In the genomic region with DNA sequence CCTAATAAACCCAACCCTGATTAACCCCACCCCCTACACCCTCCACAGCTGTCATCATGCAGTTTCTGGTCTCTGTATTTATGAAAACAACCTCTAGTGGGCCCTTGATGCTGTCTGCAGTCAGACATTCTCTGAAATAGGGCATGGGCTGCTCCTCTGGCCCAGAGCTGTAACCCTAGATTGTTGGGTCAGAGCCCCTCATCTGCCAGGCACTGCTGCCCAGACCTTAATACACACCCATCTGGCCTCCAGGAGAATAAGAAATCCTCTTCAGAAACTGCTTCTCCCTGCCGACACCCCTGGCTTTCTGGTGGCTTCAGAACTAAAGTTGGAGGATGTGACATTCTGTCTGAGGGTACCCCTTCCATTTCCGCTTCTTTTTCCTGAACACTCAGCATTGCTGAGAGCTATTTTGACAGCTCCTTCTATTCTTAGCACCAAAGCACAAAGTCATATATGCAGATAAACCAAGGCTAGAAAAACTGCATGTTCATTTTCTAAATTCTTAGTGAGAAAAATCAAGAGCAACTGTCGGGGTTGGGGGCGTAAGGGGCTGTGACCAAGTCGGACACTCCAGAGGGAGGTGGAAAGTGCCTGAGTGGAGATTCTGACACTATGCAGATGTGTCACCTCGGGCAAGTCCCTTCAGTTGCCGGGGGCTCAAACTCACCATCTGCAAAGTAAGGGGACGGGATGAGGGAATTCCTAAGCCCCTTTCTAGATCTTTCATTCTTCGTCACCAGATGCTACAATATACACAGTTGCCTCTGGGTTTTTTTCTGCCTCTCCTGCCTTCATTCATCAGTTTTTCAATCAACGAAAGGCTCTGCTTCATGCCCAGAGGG, we compare ENCODE assay signal across 1 cellular context.
TF ChIP-seq lines count a peak whose summit lies in the region.

No MANE protein-coding gene starts in this region.

TF ChIP-seq in WTC11, 78 proteins besides CTCF, POLR2A, EP300 and RAD21 (continued from another document):
- TF ChIP-seq, protein P1, sequence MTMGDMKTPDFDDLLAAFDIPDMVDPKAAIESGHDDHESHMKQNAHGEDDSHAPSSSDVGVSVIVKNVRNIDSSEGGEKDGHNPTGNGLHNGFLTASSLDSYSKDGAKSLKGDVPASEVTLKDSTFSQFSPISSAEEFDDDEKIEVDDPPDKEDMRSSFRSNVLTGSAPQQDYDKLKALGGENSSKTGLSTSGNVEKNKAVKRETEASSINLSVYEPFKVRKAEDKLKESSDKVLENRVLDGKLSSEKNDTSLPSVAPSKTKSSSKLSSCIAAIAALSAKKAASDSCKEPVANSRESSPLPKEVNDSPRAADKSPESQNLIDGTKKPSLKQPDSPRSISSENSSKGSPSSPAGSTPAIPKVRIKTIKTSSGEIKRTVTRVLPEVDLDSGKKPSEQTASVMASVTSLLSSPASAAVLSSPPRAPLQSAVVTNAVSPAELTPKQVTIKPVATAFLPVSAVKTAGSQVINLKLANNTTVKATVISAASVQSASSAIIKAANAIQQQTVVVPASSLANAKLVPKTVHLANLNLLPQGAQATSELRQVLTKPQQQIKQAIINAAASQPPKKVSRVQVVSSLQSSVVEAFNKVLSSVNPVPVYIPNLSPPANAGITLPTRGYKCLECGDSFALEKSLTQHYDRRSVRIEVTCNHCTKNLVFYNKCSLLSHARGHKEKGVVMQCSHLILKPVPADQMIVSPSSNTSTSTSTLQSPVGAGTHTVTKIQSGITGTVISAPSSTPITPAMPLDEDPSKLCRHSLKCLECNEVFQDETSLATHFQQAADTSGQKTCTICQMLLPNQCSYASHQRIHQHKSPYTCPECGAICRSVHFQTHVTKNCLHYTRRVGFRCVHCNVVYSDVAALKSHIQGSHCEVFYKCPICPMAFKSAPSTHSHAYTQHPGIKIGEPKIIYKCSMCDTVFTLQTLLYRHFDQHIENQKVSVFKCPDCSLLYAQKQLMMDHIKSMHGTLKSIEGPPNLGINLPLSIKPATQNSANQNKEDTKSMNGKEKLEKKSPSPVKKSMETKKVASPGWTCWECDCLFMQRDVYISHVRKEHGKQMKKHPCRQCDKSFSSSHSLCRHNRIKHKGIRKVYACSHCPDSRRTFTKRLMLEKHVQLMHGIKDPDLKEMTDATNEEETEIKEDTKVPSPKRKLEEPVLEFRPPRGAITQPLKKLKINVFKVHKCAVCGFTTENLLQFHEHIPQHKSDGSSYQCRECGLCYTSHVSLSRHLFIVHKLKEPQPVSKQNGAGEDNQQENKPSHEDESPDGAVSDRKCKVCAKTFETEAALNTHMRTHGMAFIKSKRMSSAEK (CRISPR knock-in tag; IDR thresholded peaks at IDR 0.05; ENCODE audit: borderline replicate concordance), result no peak
- TF ChIP-seq HMGA2 (CRISPR knock-in tag; IDR thresholded peaks at IDR 0.05), result no peak
- no peak for TF ChIP-seq TP53 (CRISPR knock-in tag; IDR thresholded peaks at IDR 0.05)
- TF ChIP-seq, protein P2, sequence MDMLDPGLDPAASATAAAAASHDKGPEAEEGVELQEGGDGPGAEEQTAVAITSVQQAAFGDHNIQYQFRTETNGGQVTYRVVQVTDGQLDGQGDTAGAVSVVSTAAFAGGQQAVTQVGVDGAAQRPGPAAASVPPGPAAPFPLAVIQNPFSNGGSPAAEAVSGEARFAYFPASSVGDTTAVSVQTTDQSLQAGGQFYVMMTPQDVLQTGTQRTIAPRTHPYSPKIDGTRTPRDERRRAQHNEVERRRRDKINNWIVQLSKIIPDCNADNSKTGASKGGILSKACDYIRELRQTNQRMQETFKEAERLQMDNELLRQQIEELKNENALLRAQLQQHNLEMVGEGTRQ (CRISPR knock-in tag; IDR thresholded peaks at IDR 0.05), result no peak
- no peak for TF ChIP-seq ZNF232 (CRISPR knock-in tag; IDR thresholded peaks at IDR 0.05)
- no peak for TF ChIP-seq EMX1 (CRISPR knock-in tag; IDR thresholded peaks at IDR 0.05)
- TF ChIP-seq, protein P3, sequence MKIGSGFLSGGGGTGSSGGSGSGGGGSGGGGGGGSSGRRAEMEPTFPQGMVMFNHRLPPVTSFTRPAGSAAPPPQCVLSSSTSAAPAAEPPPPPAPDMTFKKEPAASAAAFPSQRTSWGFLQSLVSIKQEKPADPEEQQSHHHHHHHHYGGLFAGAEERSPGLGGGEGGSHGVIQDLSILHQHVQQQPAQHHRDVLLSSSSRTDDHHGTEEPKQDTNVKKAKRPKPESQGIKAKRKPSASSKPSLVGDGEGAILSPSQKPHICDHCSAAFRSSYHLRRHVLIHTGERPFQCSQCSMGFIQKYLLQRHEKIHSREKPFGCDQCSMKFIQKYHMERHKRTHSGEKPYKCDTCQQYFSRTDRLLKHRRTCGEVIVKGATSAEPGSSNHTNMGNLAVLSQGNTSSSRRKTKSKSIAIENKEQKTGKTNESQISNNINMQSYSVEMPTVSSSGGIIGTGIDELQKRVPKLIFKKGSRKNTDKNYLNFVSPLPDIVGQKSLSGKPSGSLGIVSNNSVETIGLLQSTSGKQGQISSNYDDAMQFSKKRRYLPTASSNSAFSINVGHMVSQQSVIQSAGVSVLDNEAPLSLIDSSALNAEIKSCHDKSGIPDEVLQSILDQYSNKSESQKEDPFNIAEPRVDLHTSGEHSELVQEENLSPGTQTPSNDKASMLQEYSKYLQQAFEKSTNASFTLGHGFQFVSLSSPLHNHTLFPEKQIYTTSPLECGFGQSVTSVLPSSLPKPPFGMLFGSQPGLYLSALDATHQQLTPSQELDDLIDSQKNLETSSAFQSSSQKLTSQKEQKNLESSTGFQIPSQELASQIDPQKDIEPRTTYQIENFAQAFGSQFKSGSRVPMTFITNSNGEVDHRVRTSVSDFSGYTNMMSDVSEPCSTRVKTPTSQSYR (CRISPR knock-in tag; IDR thresholded peaks at IDR 0.05), result no peak
- TF ChIP-seq FOXK1 (CRISPR knock-in tag; IDR thresholded peaks at IDR 0.05), result no peak
- TF ChIP-seq, protein P4, sequence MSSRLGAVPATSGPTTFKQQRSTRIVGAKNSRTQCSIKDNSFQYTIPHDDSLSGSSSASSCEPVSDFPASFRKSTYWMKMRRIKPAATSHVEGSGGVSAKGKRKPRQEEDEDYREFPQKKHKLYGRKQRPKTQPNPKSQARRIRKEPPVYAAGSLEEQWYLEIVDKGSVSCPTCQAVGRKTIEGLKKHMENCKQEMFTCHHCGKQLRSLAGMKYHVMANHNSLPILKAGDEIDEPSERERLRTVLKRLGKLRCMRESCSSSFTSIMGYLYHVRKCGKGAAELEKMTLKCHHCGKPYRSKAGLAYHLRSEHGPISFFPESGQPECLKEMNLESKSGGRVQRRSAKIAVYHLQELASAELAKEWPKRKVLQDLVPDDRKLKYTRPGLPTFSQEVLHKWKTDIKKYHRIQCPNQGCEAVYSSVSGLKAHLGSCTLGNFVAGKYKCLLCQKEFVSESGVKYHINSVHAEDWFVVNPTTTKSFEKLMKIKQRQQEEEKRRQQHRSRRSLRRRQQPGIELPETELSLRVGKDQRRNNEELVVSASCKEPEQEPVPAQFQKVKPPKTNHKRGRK (CRISPR knock-in tag; IDR thresholded peaks at IDR 0.05; ENCODE audit: borderline replicate concordance), result no peak
- no peak for TF ChIP-seq TCF7 (CRISPR knock-in tag; IDR thresholded peaks at IDR 0.05; ENCODE audit: low read depth)
- no peak for TF ChIP-seq ZNF396 (CRISPR knock-in tag; IDR thresholded peaks at IDR 0.05; ENCODE audit: borderline replicate concordance)
- no peak for TF ChIP-seq CREM (CRISPR knock-in tag; IDR thresholded peaks at IDR 0.05)
- TF ChIP-seq, protein P5, sequence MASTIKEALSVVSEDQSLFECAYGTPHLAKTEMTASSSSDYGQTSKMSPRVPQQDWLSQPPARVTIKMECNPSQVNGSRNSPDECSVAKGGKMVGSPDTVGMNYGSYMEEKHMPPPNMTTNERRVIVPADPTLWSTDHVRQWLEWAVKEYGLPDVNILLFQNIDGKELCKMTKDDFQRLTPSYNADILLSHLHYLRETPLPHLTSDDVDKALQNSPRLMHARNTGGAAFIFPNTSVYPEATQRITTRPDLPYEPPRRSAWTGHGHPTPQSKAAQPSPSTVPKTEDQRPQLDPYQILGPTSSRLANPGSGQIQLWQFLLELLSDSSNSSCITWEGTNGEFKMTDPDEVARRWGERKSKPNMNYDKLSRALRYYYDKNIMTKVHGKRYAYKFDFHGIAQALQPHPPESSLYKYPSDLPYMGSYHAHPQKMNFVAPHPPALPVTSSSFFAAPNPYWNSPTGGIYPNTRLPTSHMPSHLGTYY (CRISPR knock-in tag; IDR thresholded peaks at IDR 0.05), result no peak
- no peak for TF ChIP-seq NR2C2 (CRISPR knock-in tag; IDR thresholded peaks at IDR 0.05)
- TF ChIP-seq, protein P6, sequence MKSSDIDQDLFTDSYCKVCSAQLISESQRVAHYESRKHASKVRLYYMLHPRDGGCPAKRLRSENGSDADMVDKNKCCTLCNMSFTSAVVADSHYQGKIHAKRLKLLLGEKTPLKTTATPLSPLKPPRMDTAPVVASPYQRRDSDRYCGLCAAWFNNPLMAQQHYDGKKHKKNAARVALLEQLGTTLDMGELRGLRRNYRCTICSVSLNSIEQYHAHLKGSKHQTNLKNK (CRISPR knock-in tag; IDR thresholded peaks at IDR 0.05), result no peak
- TF ChIP-seq NR1H2 (CRISPR knock-in tag; IDR thresholded peaks at IDR 0.05), result no peak
- TF ChIP-seq, protein P7, sequence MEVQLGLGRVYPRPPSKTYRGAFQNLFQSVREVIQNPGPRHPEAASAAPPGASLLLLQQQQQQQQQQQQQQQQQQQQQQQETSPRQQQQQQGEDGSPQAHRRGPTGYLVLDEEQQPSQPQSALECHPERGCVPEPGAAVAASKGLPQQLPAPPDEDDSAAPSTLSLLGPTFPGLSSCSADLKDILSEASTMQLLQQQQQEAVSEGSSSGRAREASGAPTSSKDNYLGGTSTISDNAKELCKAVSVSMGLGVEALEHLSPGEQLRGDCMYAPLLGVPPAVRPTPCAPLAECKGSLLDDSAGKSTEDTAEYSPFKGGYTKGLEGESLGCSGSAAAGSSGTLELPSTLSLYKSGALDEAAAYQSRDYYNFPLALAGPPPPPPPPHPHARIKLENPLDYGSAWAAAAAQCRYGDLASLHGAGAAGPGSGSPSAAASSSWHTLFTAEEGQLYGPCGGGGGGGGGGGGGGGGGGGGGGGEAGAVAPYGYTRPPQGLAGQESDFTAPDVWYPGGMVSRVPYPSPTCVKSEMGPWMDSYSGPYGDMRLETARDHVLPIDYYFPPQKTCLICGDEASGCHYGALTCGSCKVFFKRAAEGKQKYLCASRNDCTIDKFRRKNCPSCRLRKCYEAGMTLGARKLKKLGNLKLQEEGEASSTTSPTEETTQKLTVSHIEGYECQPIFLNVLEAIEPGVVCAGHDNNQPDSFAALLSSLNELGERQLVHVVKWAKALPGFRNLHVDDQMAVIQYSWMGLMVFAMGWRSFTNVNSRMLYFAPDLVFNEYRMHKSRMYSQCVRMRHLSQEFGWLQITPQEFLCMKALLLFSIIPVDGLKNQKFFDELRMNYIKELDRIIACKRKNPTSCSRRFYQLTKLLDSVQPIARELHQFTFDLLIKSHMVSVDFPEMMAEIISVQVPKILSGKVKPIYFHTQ (CRISPR knock-in tag; IDR thresholded peaks at IDR 0.05), result no peak
- TF ChIP-seq ZBTB21 (CRISPR knock-in tag; IDR thresholded peaks at IDR 0.05; ENCODE audit: borderline replicate concordance), result no peak
TF ChIP-seq in WTC11: peak in this region for 0.
